In genomic region chr4:173252024-173252935, GRCh38 we compare ENCODE assay signal across 8 cellular contexts.
DNase-seq lines count a peak whose midpoint lies in the region; ATAC-seq and TF ChIP-seq lines count a peak whose summit lies in the region.

No MANE protein-coding gene starts in this region.

- intact Hi-C loops in heart left ventricle (cut with DNase I) = loop anchor here in 2 of 10 donors (10.0 kb wide), 1 partner anchor 77 kb away; no protein-coding TSS in a partner anchor

- 73 to 86% (median 78%) methylated on average over 6 of the region's 6 CpGs for WGBS in heart left ventricle, 4 donors

- POLR2A ChIA-PET in CD8-positive, alpha-beta memory T cell (lab: Charles Lee) = no interaction called here

- H3K4me3 ChIP-seq in MM.1S (ENCODE audit: low read length) (no peak overlapping the region), heart left ventricle (no peak overlapping the region)
- no peak overlapping the region for H3K4me3 ChIP-seq in CD8-positive, alpha-beta memory T cell (ENCODE audit: low read length)

- no peaks in the 10 kb centered on the region for H3K36me3 ChIP-seq in MM.1S (replicated peaks; ENCODE audit: insufficient read depth, low read length)
- no peaks in the 10 kb centered on the region for H3K36me3 ChIP-seq in heart left ventricle
- no peaks in the 10 kb centered on the region for H3K36me3 ChIP-seq in CD8-positive, alpha-beta memory T cell (ENCODE audit: insufficient read depth, low read length)

- no peaks in the 10 kb centered on the region for H4K20me1 ChIP-seq in MM.1S (ENCODE audit: insufficient read depth, low read length)

- no peak for TF ChIP-seq POLR2A in heart left ventricle (IDR thresholded peaks at IDR 0.05)

- H3K27ac ChIP-seq in MM.1S (ENCODE audit: low read length) (peak overlapping the region; percentile 29; the same call in 1 of the 2 replicates), heart left ventricle (peak overlapping the region in 2 of 12 donors; percentile 22 to 44)
- no peak overlapping the region for H3K27ac ChIP-seq in CD8-positive, alpha-beta memory T cell (ENCODE audit: low read depth, low read length)

- ATAC-seq in HG02571 (IDR thresholded peaks at IDR 0.05; ENCODE audit: unreplicated experiment) = peak; percentile 67
- ATAC-seq in heart left ventricle = peak; percentile 77 to 98 (median 93)
- ATAC-seq in stimulated activated effector memory CD8-positive, alpha-beta T cell treated with anti-CD3 and anti-CD28 coated beads, Interleukin-12 subunit alpha, Interleukin-12 subunit beta, amount 100 ng/mL, for 72 hours = peak; percentile 88

- H2AFZ ChIP-seq in MM.1S (ENCODE audit: low read length) = no peak overlapping the region

- peak overlapping the region; percentile 3; the same call in 1 of the 2 replicates for H3K4me2 ChIP-seq in MM.1S (ENCODE audit: low read depth, low read length)

- H3K9ac ChIP-seq in MM.1S (ENCODE audit: low read length) = no peak overlapping the region

- H3K79me2 ChIP-seq in MM.1S (ENCODE audit: low read length) = peaks cover 5% of the 10 kb centered on the region; the same call in 1 of the 2 replicates

- no peaks in the 10 kb centered on the region for H3K27me3 Mint-ChIP-seq in CD8-positive, alpha-beta memory T cell

- H3K27me3 ChIP-seq in MM.1S (replicated peaks; ENCODE audit: insufficient read depth, low read length) = no peaks in the 10 kb centered on the region
- no peaks in the 10 kb centered on the region for H3K27me3 ChIP-seq in heart left ventricle
- no peaks in the 10 kb centered on the region for H3K27me3 ChIP-seq in CD8-positive, alpha-beta memory T cell (ENCODE audit: insufficient read depth, low read length, poor library complexity, severe bottlenecking)

- H3K27ac Mint-ChIP-seq in stimulated activated effector memory CD8-positive, alpha-beta T cell treated with anti-CD3 and anti-CD28 coated beads, Interleukin-12 subunit alpha, Interleukin-12 subunit beta, amount 100 ng/mL, for 72 hours = peak overlapping the region; percentile 75
- no peak overlapping the region for H3K27ac Mint-ChIP-seq in CD8-positive, alpha-beta memory T cell

- no peaks in the 10 kb centered on the region for H3K9me3 ChIP-seq in MM.1S (replicated peaks; ENCODE audit: insufficient read depth, low read length)
- H3K9me3 ChIP-seq in heart left ventricle = no peaks in the 10 kb centered on the region
- no peaks in the 10 kb centered on the region for H3K9me3 ChIP-seq in CD8-positive, alpha-beta memory T cell (ENCODE audit: low read length)

- no peaks in the 10 kb centered on the region for H3K9me3 Mint-ChIP-seq in stimulated activated effector memory CD8-positive, alpha-beta T cell treated with anti-CD3 and anti-CD28 coated beads, Interleukin-12 subunit alpha, Interleukin-12 subunit beta, amount 100 ng/mL, for 72 hours
- no peaks in the 10 kb centered on the region for H3K9me3 Mint-ChIP-seq in CD8-positive, alpha-beta memory T cell

- H3K36me3 Mint-ChIP-seq in stimulated activated effector memory CD8-positive, alpha-beta T cell treated with anti-CD3 and anti-CD28 coated beads, Interleukin-12 subunit alpha, Interleukin-12 subunit beta, amount 100 ng/mL, for 72 hours = peaks cover 6% of the 10 kb centered on the region
- H3K36me3 Mint-ChIP-seq in CD8-positive, alpha-beta memory T cell = peaks cover 5 to 18% (median 10%) of the 10 kb centered on the region in 3 donors

- DNase-seq in stimulated activated CD4-positive, alpha-beta T cell treated with anti-CD3 and anti-CD28 coated beads, Interleukin-1b, Interleukin-23, amount 100 ng/mL, for 48 hours = peak; percentile 46
- no peak for DNase-seq in stimulated activated CD4-positive, alpha-beta T cell treated with anti-CD3 and anti-CD28 coated beads, Interleukin-2, amount 100 ng/mL, for 48 hours
- DNase-seq in MM.1S (peak; percentile 95), SW480 (ENCODE audit: low spot score) (peak; percentile 98), heart left ventricle (peak in 4 of 5 donors; percentile 59 to 79 (median 72))
- no peak for DNase-seq in stimulated activated effector memory CD8-positive, alpha-beta T cell treated with anti-CD3 and anti-CD28 coated beads, Interleukin-12 subunit alpha, Interleukin-12 subunit beta, amount 100 ng/mL, for 72 hours (ENCODE audit: low spot score in 2 of 2)
- DNase-seq in CD8-positive, alpha-beta memory T cell = no peak

- H3K4me3 Mint-ChIP-seq in stimulated activated effector memory CD8-positive, alpha-beta T cell treated with anti-CD3 and anti-CD28 coated beads, Interleukin-12 subunit alpha, Interleukin-12 subunit beta, amount 100 ng/mL, for 72 hours = no peak overlapping the region
- H3K4me3 Mint-ChIP-seq in CD8-positive, alpha-beta memory T cell = no peak overlapping the region

- H3K4me1 ChIP-seq in MM.1S (ENCODE audit: low read length) (peaks cover 38% of the 10 kb centered on the region), heart left ventricle (peaks cover 0 to 7% (median 0%) of the 10 kb centered on the region in 12 donors)
- no peaks in the 10 kb centered on the region for H3K4me1 ChIP-seq in CD8-positive, alpha-beta memory T cell (ENCODE audit: insufficient read depth, low read length)

- H3K9me2 ChIP-seq in MM.1S (replicated peaks; ENCODE audit: insufficient read depth, low read length) = no peaks in the 10 kb centered on the region

- peaks cover 20% of the 10 kb centered on the region for H3K4me1 Mint-ChIP-seq in stimulated activated effector memory CD8-positive, alpha-beta T cell treated with anti-CD3 and anti-CD28 coated beads, Interleukin-12 subunit alpha, Interleukin-12 subunit beta, amount 100 ng/mL, for 72 hours
- peaks cover 4 to 15% (median 12%) of the 10 kb centered on the region in 3 donors for H3K4me1 Mint-ChIP-seq in CD8-positive, alpha-beta memory T cell

- H3F3A ChIP-seq in MM.1S (ENCODE audit: insufficient read depth, low read length) = 0 out of 2 replicates have a peak, but pooled peaks cover 10% of the 10 kb centered on the region

- no peak for TF ChIP-seq CTCF in MM.1S (IDR thresholded peaks at IDR 0.05; ENCODE audit: low read length)
- TF ChIP-seq CTCF in heart left ventricle (IDR thresholded peaks at IDR 0.05) = no peak

- CTCF ChIA-PET in CD8-positive, alpha-beta memory T cell (lab: Charles Lee) = no interaction called here

Comparison
In these comparisons a context has a peak if more than half of its experiments do, and no peak if none do; other contexts are left out.
1. DNase-seq: peak in stimulated activated CD4-positive, alpha-beta T cell treated with anti-CD3 and anti-CD28 coated beads, Interleukin-1b, Interleukin-23, amount 100 ng/mL, for 48 hours (single experiment), MM.1S (single experiment), SW480 (single experiment) and heart left ventricle (4 of 5); none in stimulated activated CD4-positive, alpha-beta T cell treated with anti-CD3 and anti-CD28 coated beads, Interleukin-2, amount 100 ng/mL, for 48 hours (0 of 2), stimulated activated effector memory CD8-positive, alpha-beta T cell treated with anti-CD3 and anti-CD28 coated beads, Interleukin-12 subunit alpha, Interleukin-12 subunit beta, amount 100 ng/mL, for 72 hours (0 of 2) and CD8-positive, alpha-beta memory T cell (0 of 5).
2. Peak in every context shown above with its lines, with median percentiles within 50 percentile points of each other: ATAC-seq.